ENCODE assay signal across 9 cellular contexts in genomic region chr21:26515257-26515656, GRCh38. TPM values are rescaled to one million over a fixed set of nuclear protein-coding genes. Genes with fewer than 3 reads are reported as not detected.
"Had no signal": no experiment of that assay in that cellular context is flagged by ENCODE, and none has a peak within 500 bp of the region (broad histone marks: within the 10 kb centered on the region; RNA-seq: fewer than 3 reads in every experiment).

No MANE protein-coding gene starts in this region.

- H3K4me3 Mint-ChIP-seq: HFFc6 had no signal

- ATAC-seq: HCT116 had no signal

- H3K4me3 ChIP-seq: GM23248, HAP-1 had no signal

- H2AFZ ChIP-seq: GM23248 had no signal

- H3K9me3 ChIP-seq: HAP-1 had no signal

- H3K27ac ChIP-seq: GM23248 had no signal

- H3K4me1 ChIP-seq: HAP-1 had no signal

- DNase-seq: GM23248, GOT3, H7, HFFc6, IMR-90 had no signal

- H3K9ac ChIP-seq: GM23248 had no signal

- H3K36me3 ChIP-seq: HAP-1 had no signal

- H3K27ac Mint-ChIP-seq: HFFc6 had no signal

RNA-seq across cellular contexts. Expression of gene CYYR1, which starts 57.8 kb away (rescaled TPM):
- total RNA-seq: GM23248, H4, HFFc6, HT-29, IMR-90 had no signal
- polyA plus RNA-seq: IMR-90 had no signal
